13 cellular contexts compared by ENCODE assay signal in the genomic region with DNA sequence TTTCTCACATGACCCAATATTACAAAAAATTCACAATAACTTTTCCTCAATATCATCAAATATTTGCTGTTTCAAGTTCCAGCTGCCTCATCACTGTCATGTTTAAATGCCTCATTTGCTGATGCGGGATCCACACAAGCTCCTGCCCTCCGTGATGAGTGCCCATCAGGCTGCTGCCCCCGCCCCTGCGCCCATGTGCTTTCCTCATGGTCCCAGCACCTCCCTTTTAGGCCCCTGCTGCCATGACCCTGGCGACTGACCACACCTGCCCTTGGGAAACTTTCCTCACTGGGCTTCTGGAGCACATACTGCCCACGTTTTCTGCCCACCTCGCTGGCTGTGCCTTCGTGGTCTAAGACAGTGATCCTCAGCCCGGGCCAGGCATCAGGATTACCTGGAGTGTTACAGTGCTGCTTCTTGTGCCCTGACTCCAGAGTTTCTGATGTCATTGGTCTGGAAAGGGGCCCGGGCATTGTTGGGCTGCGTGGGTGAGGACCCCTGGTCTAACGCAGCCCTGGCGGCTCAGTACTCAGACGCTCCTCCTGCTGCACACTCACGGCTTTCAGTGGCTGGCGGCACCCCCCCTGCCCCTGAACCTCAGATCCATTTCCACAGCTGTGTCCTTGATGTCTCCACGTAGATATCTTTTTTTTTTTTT. TPM values are rescaled to one million over a fixed set of nuclear protein-coding genes. Genes with fewer than 3 reads are reported as not detected.
A peak's percentile ranks its signal among the peaks of the same experiment; 100 is the strongest.
DNase-seq lines count a peak whose midpoint lies in the region; ATAC-seq and TF ChIP-seq lines count a peak whose summit lies in the region.
"Had no signal": no experiment of that assay in that cellular context is flagged by ENCODE, and none has a peak within 500 bp of the region (broad histone marks: within the 10 kb centered on the region; RNA-seq: fewer than 3 reads in every experiment).

No MANE protein-coding gene starts in this region.

- H3K36me3 ChIP-seq in heart right ventricle = peaks cover 0 to 28% (median 0%) of the 10 kb centered on the region in 9 donors
- H3K36me3 ChIP-seq in hepatocyte (replicated peaks; ENCODE audit: insufficient read depth, low read depth) = no peaks in the 10 kb centered on the region
- H3K36me3 ChIP-seq in sigmoid colon = peaks cover 0 to 8% (median 0%) of the 10 kb centered on the region in 4 donors
- H3K36me3 ChIP-seq in aorta (ENCODE audit: control insufficient read depth in 1 of 2, insufficient read depth in 2 of 2, low read length in 1 of 2) = no peaks in the 10 kb centered on the region

- H4K20me1 ChIP-seq in hepatocyte (ENCODE audit: insufficient read depth, poor library complexity, severe bottlenecking) = peaks cover 3% of the 10 kb centered on the region

- H3K4me3 ChIP-seq in heart right ventricle = no peak overlapping the region
- H3K4me3 ChIP-seq in hepatocyte = no peak overlapping the region
- no peak overlapping the region for H3K4me3 ChIP-seq in sigmoid colon
- no peak overlapping the region for H3K4me3 ChIP-seq in aorta (ENCODE audit: low read length in 2 of 2)

- H3K9me3 ChIP-seq in heart right ventricle (no peaks in the 10 kb centered on the region), hepatocyte (ENCODE audit: low read depth) (no peaks in the 10 kb centered on the region), sigmoid colon (no peaks in the 10 kb centered on the region), aorta (ENCODE audit: control insufficient read depth, low read length) (no peaks in the 10 kb centered on the region)

- no peaks in the 10 kb centered on the region for H3K27me3 Mint-ChIP-seq in activated T-cell treated with anti-CD3 and anti-CD28 coated beads, Interleukin-2, amount 50 U/mL, for 4 hours (ENCODE audit: low read depth)
- H3K27me3 Mint-ChIP-seq: stimulated activated naive CD8-positive, alpha-beta T cell treated with anti-CD3 and anti-CD28 coated beads, Interleukin-15, amount 100 ng/mL, for 72 hours had no signal

- H3K36me3 Mint-ChIP-seq in activated T-cell treated with anti-CD3 and anti-CD28 coated beads, Interleukin-2, amount 50 U/mL, for 4 hours (ENCODE audit: insufficient read depth) = peaks cover 4% of the 10 kb centered on the region

- ATAC-seq in heart right ventricle = no peak
- ATAC-seq in left cardiac atrium = no peak
- no peak for ATAC-seq in aorta (ENCODE audit: low FRiP score)
- ATAC-seq in GM18858 (IDR thresholded peaks at IDR 0.05; ENCODE audit: unreplicated experiment) = no peak
- no peak for ATAC-seq in activated T-cell treated with anti-CD3 and anti-CD28 coated beads, Interleukin-2, amount 50 U/mL, for 4 hours
- ATAC-seq: activated CD4-positive, CD25-positive, alpha-beta regulatory T cell treated with anti-CD3 and anti-CD28 coated beads, Interleukin-2, amount 50 U/mL, for 24 hours; stimulated activated naive CD8-positive, alpha-beta T cell treated with anti-CD3 and anti-CD28 coated beads, Interleukin-15, amount 100 ng/mL, for 72 hours had no signal

- H3K9me2 ChIP-seq in hepatocyte (replicated peaks; ENCODE audit: insufficient read depth) = no peaks in the 10 kb centered on the region

- DNase-seq in heart right ventricle (no peak), left cardiac atrium (no peak), hepatocyte (ENCODE audit: low spot score) (no peak), sigmoid colon (no peak), aorta (no peak), NCI-H1105 treated with DMSO at 0.1 percent for 48 hours (lab: John Stamatoyannopoulos, UW) (no peak)
- DNase-seq in activated T-cell treated with anti-CD3 and anti-CD28 coated beads, Interleukin-2, amount 50 U/mL, for 4 hours = no peak
- DNase-seq: DMS153; stimulated activated naive CD8-positive, alpha-beta T cell treated with anti-CD3 and anti-CD28 coated beads, Interleukin-15, amount 100 ng/mL, for 72 hours had no signal

- H3K4me1 ChIP-seq in heart right ventricle (peaks cover 26 to 99% (median 71%) of the 10 kb centered on the region in 9 donors), hepatocyte (ENCODE audit: insufficient read depth) (peaks cover 14% of the 10 kb centered on the region), sigmoid colon (peaks cover 0 to 70% (median 61%) of the 10 kb centered on the region in 4 donors), aorta (ENCODE audit: control insufficient read depth in 1 of 2, insufficient read depth in 2 of 2, low read length in 2 of 2) (no peaks in the 10 kb centered on the region)

- intact Hi-C loops in heart right ventricle (cut with DNase I) = loop anchor here in 1 of 10 donors (10.0 kb wide), 1 partner anchor 90 kb away; a partner anchor contains a TSS
- intact Hi-C loops in left cardiac atrium (cut with DNase I) = no loop called here
- intact Hi-C loops in sigmoid colon (cut with DNase I) = loop anchor here (5.0 kb wide), 1 partner anchor 87 kb away; a partner anchor contains a TSS
- intact Hi-C loops in aorta (cut with DNase I) = no loop called here

- 71 to 90% methylated on average over 17 of the region's 17 CpGs for WGBS in heart right ventricle, 2 donors
- WGBS in hepatocyte (ENCODE audit: low lambda C conversion rate, missing lambda C conversion rate) = 95% methylated on average over 17 of the region's 17 CpGs
- 88 to 95% methylated on average over 17 of the region's 17 CpGs for WGBS in sigmoid colon, 2 donors
- 73 to 78% methylated on average over 17 of the region's 17 CpGs for WGBS in aorta, 2 donors

- H3K9me3 Mint-ChIP-seq in activated T-cell treated with anti-CD3 and anti-CD28 coated beads, Interleukin-2, amount 50 U/mL, for 4 hours = no peaks in the 10 kb centered on the region
- H3K9me3 Mint-ChIP-seq: stimulated activated naive CD8-positive, alpha-beta T cell treated with anti-CD3 and anti-CD28 coated beads, Interleukin-15, amount 100 ng/mL, for 72 hours had no signal

- peak overlapping the region in 8 of 10 donors; percentile 72 to 93 (median 88) for H3K27ac ChIP-seq in heart right ventricle
- peak overlapping the region; percentile 85 for H3K27ac ChIP-seq in hepatocyte
- peak overlapping the region; percentile 86 to 90 (median 89) for H3K27ac ChIP-seq in sigmoid colon
- H3K27ac ChIP-seq in aorta (ENCODE audit: low read depth in 1 of 2, low read length in 2 of 2) = peak overlapping the region; percentile 69 to 78

- no peak for TF ChIP-seq EP300 in sigmoid colon (IDR thresholded peaks at IDR 0.05)

- H2AFZ ChIP-seq in hepatocyte = no peak overlapping the region

- no peaks in the 10 kb centered on the region for H3K27me3 ChIP-seq in heart right ventricle
- no peaks in the 10 kb centered on the region for H3K27me3 ChIP-seq in hepatocyte
- H3K27me3 ChIP-seq in sigmoid colon = no peaks in the 10 kb centered on the region
- no peaks in the 10 kb centered on the region for H3K27me3 ChIP-seq in aorta (ENCODE audit: control insufficient read depth in 1 of 2, insufficient read depth in 2 of 2, low read length in 1 of 2)

- H3K4me2 ChIP-seq in hepatocyte = no peak overlapping the region

- TF ChIP-seq CTCF in heart right ventricle (IDR thresholded peaks at IDR 0.05) = no peak
- TF ChIP-seq CTCF in hepatocyte (IDR thresholded peaks at IDR 0.05; ENCODE audit: poor library complexity) = no peak
- TF ChIP-seq CTCF in sigmoid colon (IDR thresholded peaks at IDR 0.05) = no peak

- TF ChIP-seq POLR2A in sigmoid colon (IDR thresholded peaks at IDR 0.05) = no peak

- H3K4me1 Mint-ChIP-seq in activated T-cell treated with anti-CD3 and anti-CD28 coated beads, Interleukin-2, amount 50 U/mL, for 4 hours (ENCODE audit: low read depth) = peaks cover 13% of the 10 kb centered on the region

- H3K79me2 ChIP-seq in hepatocyte = peaks cover 90% of the 10 kb centered on the region

- no peak overlapping the region for H3K4me3 Mint-ChIP-seq in activated T-cell treated with anti-CD3 and anti-CD28 coated beads, Interleukin-2, amount 50 U/mL, for 4 hours
- H3K4me3 Mint-ChIP-seq: stimulated activated naive CD8-positive, alpha-beta T cell treated with anti-CD3 and anti-CD28 coated beads, Interleukin-15, amount 100 ng/mL, for 72 hours had no signal

RNA-seq across cellular contexts. Expression of a gene that starts 20.5 kb away (rescaled TPM):
- total RNA-seq in heart right ventricle = 100 to 1,000 TPM in 1 of 10 donors, 10 to 100 TPM in 9; 69.0 to 106 (median 81.0) TPM
- polyA plus RNA-seq in heart right ventricle = 10 to 100 TPM; 63.7 to 72.9 TPM
- 10 to 100 TPM; 64.5 to 70.4 TPM for total RNA-seq in left cardiac atrium
- 38.9 and 43.1 TPM in 2 replicates for total RNA-seq in hepatocyte
- polyA plus RNA-seq in hepatocyte = 30.6 and 31.8 TPM in 2 replicates
- total RNA-seq in sigmoid colon = 10 to 100 TPM; 28.6 to 49.6 (median 33.9) TPM
- polyA plus RNA-seq in sigmoid colon = 10 to 100 TPM; 19.8 to 34.4 (median 20.8) TPM
- 10 to 100 TPM; 81.4 to 81.7 TPM for total RNA-seq in aorta
- polyA plus RNA-seq in aorta = 10 to 100 TPM; 23.9 to 67.6 TPM
- 10 to 100 TPM; 58.1 to 67.5 (median 62.1) TPM for total RNA-seq in activated T-cell treated with anti-CD3 and anti-CD28 coated beads, Interleukin-2, amount 50 U/mL, for 4 hours

RNA-seq across cellular contexts. Expression of a gene that starts 31.4 kb away (rescaled TPM):
- total RNA-seq in heart right ventricle (10 to 100 TPM in 6 of 10 donors, 1 to 10 TPM in 4; 6.0 to 44.9 (median 13.6) TPM), left cardiac atrium (1 to 10 TPM; 5.4 to 7.3 TPM), hepatocyte (0.68 and 0.87 TPM in 2 replicates), sigmoid colon (1 to 10 TPM in 3 of 4 donors, under 1 TPM in 1; 0.36 to 1.8 (median 1.6) TPM), aorta (1 to 10 TPM; 2.5 to 4.3 TPM)
- polyA plus RNA-seq in heart right ventricle (10 to 100 TPM in 1 of 2 donors, 1 to 10 TPM in 1; 1.1 to 36.1 TPM), hepatocyte (0.71 and 0.77 TPM in 2 replicates), sigmoid colon (10 to 100 TPM in 2 of 3 donors, 1 to 10 TPM in 1; 3.0 to 16.0 (median 12.1) TPM), aorta (1 to 10 TPM; 5.6 to 9.8 TPM)
- 1 to 10 TPM; 1.1 to 2.8 (median 1.4) TPM for total RNA-seq in activated T-cell treated with anti-CD3 and anti-CD28 coated beads, Interleukin-2, amount 50 U/mL, for 4 hours

RNA-seq across cellular contexts. Expression of a gene that starts 37.6 kb away (rescaled TPM):
- total RNA-seq in heart right ventricle (not detected), left cardiac atrium (not detected), hepatocyte (10.7 and 11.9 TPM in 2 replicates), sigmoid colon (under 1 TPM in 1 of 4 donors, not detected in 3; 0.55 TPM), aorta (not detected)
- polyA plus RNA-seq in heart right ventricle (not detected), hepatocyte (14.7 and 16.4 TPM in 2 replicates), sigmoid colon (10 to 100 TPM in 2 of 3 donors, 1 to 10 TPM in 1; 4.8 to 19.3 (median 17.3) TPM), aorta (1 to 10 TPM in 1 of 2 donors, not detected in 1; 5.8 TPM)
- not detected for total RNA-seq in activated T-cell treated with anti-CD3 and anti-CD28 coated beads, Interleukin-2, amount 50 U/mL, for 4 hours
- total RNA-seq: A673, epithelial cell of proximal tubule had no signal

RNA-seq across cellular contexts. Expression of a gene that starts 53.9 kb away (rescaled TPM):
- total RNA-seq in heart right ventricle (100 to 1,000 TPM in 2 of 10 donors, 10 to 100 TPM in 8; 43.4 to 115 (median 59.9) TPM), left cardiac atrium (10 to 100 TPM; 75.1 to 82.8 TPM), hepatocyte (109 and 117 TPM in 2 replicates), sigmoid colon (10 to 100 TPM; 28.1 to 53.2 (median 49.8) TPM), aorta (100 to 1,000 TPM; 418 to 507 TPM)
- polyA plus RNA-seq in heart right ventricle (10 to 100 TPM; 27.0 to 52.9 TPM), hepatocyte (102 and 120 TPM in 2 replicates), sigmoid colon (100 to 1,000 TPM; 107 to 227 (median 175) TPM), aorta (100 to 1,000 TPM; 192 to 584 TPM)
- total RNA-seq in activated T-cell treated with anti-CD3 and anti-CD28 coated beads, Interleukin-2, amount 50 U/mL, for 4 hours = under 1 TPM; 0.16 to 0.48 (median 0.16) TPM
